Comparison of ENCODE assay signal across 18 cellular contexts in the genomic region with DNA sequence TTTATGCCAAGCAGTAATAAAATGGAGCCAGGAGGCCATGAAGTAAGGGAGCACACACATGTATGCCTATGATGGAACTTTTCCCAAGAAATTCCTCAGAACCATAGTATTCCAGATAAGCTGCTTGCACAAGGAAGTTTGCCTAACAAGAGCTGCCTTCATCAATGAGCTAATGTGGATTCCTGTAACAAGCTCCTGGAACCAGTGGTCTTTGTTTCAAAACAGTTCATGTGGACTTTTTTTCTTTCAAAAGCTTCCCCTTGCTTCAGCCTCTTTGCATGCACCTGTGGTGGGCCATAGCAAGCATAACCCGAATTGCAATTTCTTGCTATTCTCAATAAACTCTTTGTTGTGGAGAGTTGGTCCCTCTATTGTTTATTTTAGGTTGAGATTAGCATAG.
A peak's percentile ranks its signal among the peaks of the same experiment; 100 is the strongest.
DNase-seq lines count a peak whose midpoint lies in the region; ATAC-seq, FAIRE-seq and TF ChIP-seq lines count a peak whose summit lies in the region.
"Had no signal": no experiment of that assay in that cellular context is flagged by ENCODE, and none has a peak within 500 bp of the region (broad histone marks: within the 10 kb centered on the region; RNA-seq: fewer than 3 reads in every experiment).

No MANE protein-coding gene starts in this region.

- no peak for DNase-seq in GM19239 (ENCODE audit: insufficient read length, low spot score)
- peak; percentile 61 for DNase-seq in NCI-H226
- peak; percentile 72 for DNase-seq in fibroblast of pulmonary artery (ENCODE audit: low read depth)
- peak; percentile 74 for DNase-seq in neural progenitor cell (ENCODE audit: low spot score)
- DNase-seq in mammary epithelial cell, result no peak
- DNase-seq: CD4-positive, CD25-positive, alpha-beta regulatory T cell; Kasumi-1; NCI-H1105 treated with DMSO at 0.1 percent for 48 hours; NCI-H187; NCI-H446 treated with DMSO at 0.1 percent for 48 hours; NCI-H82; SHP77 treated with DMSO at 0.1 percent for 48 hours had no signal

- no peaks in the 10 kb centered on the region for H3K9me3 Mint-ChIP-seq in neural progenitor cell

- peaks cover 13% of the 10 kb centered on the region for H3F3A ChIP-seq in neural progenitor cell (ENCODE audit: low read depth)

- no peak overlapping the region for H3K4me3 Mint-ChIP-seq in neural progenitor cell

- H3K4me3 ChIP-seq in fibroblast of pulmonary artery (replicated peaks; ENCODE audit: low read depth, low read length), result no peak overlapping the region
- H3K4me3 ChIP-seq in neural progenitor cell, result no peak overlapping the region
- H3K4me3 ChIP-seq in mammary epithelial cell (replicated peaks in 1 of 3; ENCODE audit: insufficient read depth in 1 of 3, low read depth in 2 of 3, low read length in 3 of 3), result no peak overlapping the region
- H3K4me3 ChIP-seq: A549, GM12878 had no signal

- H3K4me1 ChIP-seq in neural progenitor cell (peaks cover 51% of the 10 kb centered on the region), mammary epithelial cell (ENCODE audit: insufficient read depth, low read length) (no peaks in the 10 kb centered on the region)

- H3K36me3 Mint-ChIP-seq in neural progenitor cell, result no peaks in the 10 kb centered on the region

- peak; percentile 14 for FAIRE-seq in GM19239 (lab: Jason Lieb, UNC)
- FAIRE-seq: A549, GM12878, GM18507 had no signal

- H3K9ac ChIP-seq in neural progenitor cell (no peak overlapping the region), mammary epithelial cell (ENCODE audit: insufficient read depth, low read length) (no peak overlapping the region)

- peak overlapping the region; percentile 71 for H3K27ac ChIP-seq in neural progenitor cell
- H3K27ac ChIP-seq in mammary epithelial cell (ENCODE audit: insufficient read depth, low read depth, low read length), result no peak overlapping the region
- H3K27ac ChIP-seq: A549, HL-60 had no signal

- H4K20me1 ChIP-seq in neural progenitor cell (ENCODE audit: low read depth) (no peaks in the 10 kb centered on the region), mammary epithelial cell (ENCODE audit: insufficient read depth, low read length) (no peaks in the 10 kb centered on the region)

- peaks cover 3% of the 10 kb centered on the region for H3K4me1 Mint-ChIP-seq in neural progenitor cell

- no peak overlapping the region for H3K27ac Mint-ChIP-seq in neural progenitor cell

- intact Hi-C loops in mammary epithelial cell (cut with micrococcal nuclease), result no loop called here

- H2AFZ ChIP-seq in neural progenitor cell (replicated peaks), result no peak overlapping the region
- H2AFZ ChIP-seq in mammary epithelial cell (ENCODE audit: low read depth, low read length), result no peak overlapping the region

- peak overlapping the region; percentile 39 for H3K4me2 ChIP-seq in neural progenitor cell
- no peak overlapping the region for H3K4me2 ChIP-seq in mammary epithelial cell (ENCODE audit: insufficient read depth, low read depth, low read length)
- H3K4me2 ChIP-seq: A549 had no signal

- dilution Hi-C loops in mammary epithelial cell (cut with HindIII; ENCODE audit: low sequenced_read_pairs), result no loop called here

- H3K27me3 ChIP-seq in neural progenitor cell (no peaks in the 10 kb centered on the region), mammary epithelial cell (ENCODE audit: insufficient read depth, low read length) (no peaks in the 10 kb centered on the region)

- no peaks in the 10 kb centered on the region for H3K79me2 ChIP-seq in neural progenitor cell (ENCODE audit: low read depth)
- no peaks in the 10 kb centered on the region for H3K79me2 ChIP-seq in mammary epithelial cell (ENCODE audit: insufficient read depth, low read length)

- WGBS in mammary epithelial cell (ENCODE audit: low coverage, missing lambda C conversion rate), result 86% methylated on average over 1 of the region's 1 CpG

- no peak for TF ChIP-seq CTCF in fibroblast of pulmonary artery (IDR thresholded peaks at IDR 0.05; ENCODE audit: low read length, missing control alignments)
- no peak for TF ChIP-seq CTCF in neural progenitor cell (IDR thresholded peaks at IDR 0.05)
- TF ChIP-seq CTCF in mammary epithelial cell (conservative IDR thresholded peaks at IDR 0.05 in 1 of 2, IDR thresholded peaks at IDR 0.05 in 1 of 2; ENCODE audit: extremely low read depth in 1 of 2, insufficient read depth in 1 of 2, low read depth in 1 of 2, low read length in 2 of 2), result no peak

- H3K9me3 ChIP-seq in neural progenitor cell (ENCODE audit: low read depth) (no peaks in the 10 kb centered on the region), mammary epithelial cell (replicated peaks; ENCODE audit: insufficient read depth, low read length) (no peaks in the 10 kb centered on the region)
- H3K9me3 ChIP-seq: A549 had no signal

- H3K36me3 ChIP-seq in neural progenitor cell (no peaks in the 10 kb centered on the region), mammary epithelial cell (ENCODE audit: insufficient read depth, low read length) (no peaks in the 10 kb centered on the region)

- H3K27me3 Mint-ChIP-seq in neural progenitor cell (ENCODE audit: insufficient read depth, low read depth), result peaks cover 2% of the 10 kb centered on the region
- H3K27me3 Mint-ChIP-seq: CD4-positive, CD25-positive, alpha-beta regulatory T cell had no signal

- no peak for ATAC-seq in HG03457 (IDR thresholded peaks at IDR 0.05; ENCODE audit: unreplicated experiment)
- ATAC-seq in GM19328 (IDR thresholded peaks at IDR 0.05; ENCODE audit: unreplicated experiment), result no peak
- ATAC-seq: A549, GM12878 had no signal

- in situ Hi-C loops in mammary epithelial cell (cut with MboI; ENCODE audit: low sequenced_read_pairs in 2 of 2), result no loop called here

- BruUV-seq in mammary epithelial cell (replicated peaks; lab: Mats Ljungman, UMichigan), result no TSS peak

- CTCF ChIA-PET in mammary epithelial cell (lab: Charles Lee; ENCODE audit: low non-redundant PET), result no interaction called here

Comparison
In these comparisons a context has a peak if more than half of its experiments do, and no peak if none do; other contexts are left out.
1. DNase-seq: peak in NCI-H226 (single experiment), fibroblast of pulmonary artery (single experiment) and neural progenitor cell (single experiment); none in GM19239 (single experiment) and mammary epithelial cell (single experiment).